In the genomic region with DNA sequence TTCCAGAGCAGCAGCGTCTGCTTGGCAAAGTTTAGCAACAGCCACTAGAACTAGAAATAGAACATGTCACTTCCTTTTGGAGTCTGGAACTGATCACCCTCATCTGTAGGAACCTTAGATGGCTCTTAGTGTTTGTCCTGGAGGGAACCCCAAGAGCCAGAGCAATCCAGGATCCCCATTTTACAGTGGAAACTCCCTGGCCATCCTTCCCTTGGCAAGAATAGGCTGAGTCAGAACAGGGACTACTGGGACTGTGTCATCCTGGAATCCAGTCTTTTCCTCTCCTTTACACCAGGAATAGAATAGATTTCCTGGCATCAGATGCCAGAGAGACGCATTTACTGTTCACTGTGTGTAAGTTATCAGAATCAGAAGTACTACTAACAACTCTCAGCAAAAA, we compare ENCODE assay signal across 23 cellular contexts. TPM values are rescaled to one million over a fixed set of nuclear protein-coding genes. Genes with fewer than 3 reads are reported as not detected.
A peak's percentile ranks its signal among the peaks of the same experiment; 100 is the strongest.
DNase-seq lines count a peak whose midpoint lies in the region; ATAC-seq and TF ChIP-seq lines count a peak whose summit lies in the region.
"Had no signal": no experiment of that assay in that cellular context is flagged by ENCODE, and none has a peak within 500 bp of the region (broad histone marks: within the 10 kb centered on the region; RNA-seq: fewer than 3 reads in every experiment).

No MANE protein-coding gene starts in this region.

- H3K9me2 ChIP-seq in SK-N-SH = no peaks in the 10 kb centered on the region

- no peak overlapping the region for H3K27ac Mint-ChIP-seq in stimulated activated effector memory CD8-positive, alpha-beta T cell treated with anti-CD3 and anti-CD28 coated beads, Interleukin-12 subunit alpha, Interleukin-12 subunit beta, amount 100 ng/mL, for 72 hours
- H3K27ac Mint-ChIP-seq: activated B cell treated with CpG ODN at 0.5 μM for 24 hours; activated CD4-positive, alpha-beta memory T cell treated with anti-CD3 and anti-CD28 coated beads, Interleukin-2, amount 10 ng/mL, durations not matched to agents 7 days and 5 days; activated naive CD4-positive, alpha-beta T cell treated with anti-CD3 and anti-CD28 coated beads, Interleukin-2, amount 50 U/mL, for 72 hours; dendritic cell treated with granulocyte-macrophage colony-stimulating factor and Interleukin-4, amounts not matched to agents 40 ng/mL and 50 ng/mL, for 4 days; stimulated activated naive CD8-positive, alpha-beta T cell treated with anti-CD3 and anti-CD28 coated beads, Interleukin-15, Interleukin-2, amounts not matched to agents 100 ng/mL and 50 ng/mL, for 24 hours; T-helper 17 cell; type B pancreatic cell had no signal

- CTCF ChIA-PET in SK-N-SH (lab: Yijun Ruan, JAX) = interaction anchor here (1.0 to 1.2 kb wide), 2 partner anchors 104 to 119 kb away, joined by 3 to 4 read pairs; no protein-coding TSS in a partner anchor

- no peak overlapping the region for H3K4me3 ChIP-seq in SK-N-SH (ENCODE audit: low read depth in 2 of 2, low read length in 1 of 2)
- H3K4me3 ChIP-seq in fibroblast of the aortic adventitia (ENCODE audit: low read depth, low read length) = no peak overlapping the region
- H3K4me3 ChIP-seq in lower lobe of right lung = no peak overlapping the region
- H3K4me3 ChIP-seq: hepatocyte had no signal

- TF ChIP-seq RAD21 in SK-N-SH (IDR thresholded peaks at IDR 0.05; ENCODE audit: low read length) = no peak

- H3K27ac ChIP-seq in SK-N-SH (ENCODE audit: low read depth in 2 of 2, low read length in 1 of 2) (peak overlapping the region in 1 of 2 experiments; percentile 9; a peak in 2 of 4 replicates), lower lobe of right lung (peak overlapping the region; percentile 9)
- H3K27ac ChIP-seq: hepatocyte had no signal

- H2AFZ ChIP-seq in SK-N-SH (ENCODE audit: low read depth) = no peak overlapping the region
- H2AFZ ChIP-seq: hepatocyte had no signal

- H4K20me1 ChIP-seq in SK-N-SH (ENCODE audit: insufficient read depth) = no peaks in the 10 kb centered on the region

- H3K4me3 Mint-ChIP-seq in stimulated activated effector memory CD8-positive, alpha-beta T cell treated with anti-CD3 and anti-CD28 coated beads, Interleukin-12 subunit alpha, Interleukin-12 subunit beta, amount 100 ng/mL, for 72 hours = no peak overlapping the region
- H3K4me3 Mint-ChIP-seq: activated B cell treated with CpG ODN at 0.5 μM for 24 hours; activated CD4-positive, alpha-beta memory T cell treated with anti-CD3 and anti-CD28 coated beads, Interleukin-2, amount 10 ng/mL, durations not matched to agents 7 days and 5 days; CD4-positive, alpha-beta memory T cell; dendritic cell treated with granulocyte-macrophage colony-stimulating factor and Interleukin-4, amounts not matched to agents 40 ng/mL and 50 ng/mL, for 4 days; stimulated activated naive CD8-positive, alpha-beta T cell treated with anti-CD3 and anti-CD28 coated beads, Interleukin-15, Interleukin-2, amounts not matched to agents 100 ng/mL and 50 ng/mL, for 24 hours; T-helper 17 cell; type B pancreatic cell had no signal

- no peaks in the 10 kb centered on the region for H3K9me3 Mint-ChIP-seq in stimulated activated effector memory CD8-positive, alpha-beta T cell treated with anti-CD3 and anti-CD28 coated beads, Interleukin-12 subunit alpha, Interleukin-12 subunit beta, amount 100 ng/mL, for 72 hours
- H3K9me3 Mint-ChIP-seq: activated B cell treated with CpG ODN at 0.5 μM for 24 hours; activated CD4-positive, alpha-beta memory T cell treated with anti-CD3 and anti-CD28 coated beads, Interleukin-2, amount 10 ng/mL, durations not matched to agents 7 days and 5 days; activated naive CD4-positive, alpha-beta T cell treated with anti-CD3 and anti-CD28 coated beads, Interleukin-2, amount 50 U/mL, for 72 hours; CD4-positive, alpha-beta memory T cell; dendritic cell treated with granulocyte-macrophage colony-stimulating factor and Interleukin-4, amounts not matched to agents 40 ng/mL and 50 ng/mL, for 4 days; stimulated activated naive CD8-positive, alpha-beta T cell treated with anti-CD3 and anti-CD28 coated beads, Interleukin-15, Interleukin-2, amounts not matched to agents 100 ng/mL and 50 ng/mL, for 24 hours; type B pancreatic cell had no signal

- H3K4me1 ChIP-seq in SK-N-SH (ENCODE audit: control insufficient read depth in 1 of 2, insufficient read depth in 2 of 2, low read depth in 1 of 2, low read length in 1 of 2) (peaks cover 0 to 14% of the 10 kb centered on the region in 2 experiments; a peak in 2 of 4 replicates), lower lobe of right lung (peaks cover 3% of the 10 kb centered on the region)

- TF ChIP-seq CTCF in SK-N-SH (IDR thresholded peaks at IDR 0.05) (no peak), fibroblast of the aortic adventitia (IDR thresholded peaks at IDR 0.05; ENCODE audit: insufficient read depth, low read length) (no peak), lower lobe of right lung (IDR thresholded peaks at IDR 0.05) (no peak)

- H3K9me3 ChIP-seq in SK-N-SH = no peaks in the 10 kb centered on the region
- no peaks in the 10 kb centered on the region for H3K9me3 ChIP-seq in lower lobe of right lung

- H3K36me3 ChIP-seq in SK-N-SH (replicated peaks in 1 of 2; ENCODE audit: control insufficient read depth in 1 of 2, insufficient read depth in 2 of 2, low read length in 1 of 2) = peaks cover 50 to 65% of the 10 kb centered on the region in 2 experiments
- peaks cover 42% of the 10 kb centered on the region for H3K36me3 ChIP-seq in lower lobe of right lung

- DNase-seq in AG08395 (ENCODE audit: low spot score) (peak; percentile 56), SK-N-SH (no peak), fibroblast of the aortic adventitia (ENCODE audit: low read depth) (peak; percentile 51), lower lobe of right lung (no peak), middle frontal gyrus (ENCODE audit: extremely low spot score, low spot score) (no peak)
- no peak for DNase-seq in stimulated activated effector memory CD8-positive, alpha-beta T cell treated with anti-CD3 and anti-CD28 coated beads, Interleukin-12 subunit alpha, Interleukin-12 subunit beta, amount 100 ng/mL, for 72 hours (ENCODE audit: low spot score in 2 of 2)
- DNase-seq: activated B cell treated with CpG ODN at 0.5 μM for 24 hours; activated CD4-positive, alpha-beta memory T cell treated with anti-CD3 and anti-CD28 coated beads, Interleukin-2, amount 10 ng/mL, durations not matched to agents 7 days and 5 days; activated T-cell treated with anti-CD3 and anti-CD28 coated beads, Interleukin-2, amount 50 U/mL, for 1 hour; CD4-positive, alpha-beta memory T cell; H7; islet precursor cell; NCI-H1092; NCI-H2081 treated with DMSO at 0.1 percent for 48 hours; NCI-H510A treated with DMSO at 0.1 percent for 48 hours; T-helper 17 cell had no signal

- no peaks in the 10 kb centered on the region; the same call in 1 of the 2 replicates for H3K79me2 ChIP-seq in SK-N-SH (ENCODE audit: insufficient read depth)
- H3K79me2 ChIP-seq: hepatocyte had no signal

- WGBS in SK-N-SH (ENCODE audit: low lambda C conversion rate) = 67% methylated on average over 2 of the region's 2 CpGs

- H3K9ac ChIP-seq in SK-N-SH = no peak overlapping the region

- H3K27me3 ChIP-seq in SK-N-SH (ENCODE audit: insufficient read depth) (no peaks in the 10 kb centered on the region), lower lobe of right lung (ENCODE audit: low read depth) (no peaks in the 10 kb centered on the region)
- H3K27me3 ChIP-seq: hepatocyte had no signal

- intact Hi-C loops in lower lobe of right lung (cut with DNase I) = no loop called here

- H3F3A ChIP-seq in SK-N-SH (replicated peaks; ENCODE audit: insufficient read depth) = no peaks in the 10 kb centered on the region

- no peak for TF ChIP-seq EP300 in SK-N-SH (IDR thresholded peaks at IDR 0.05; ENCODE audit: borderline replicate concordance in 1 of 2, low read depth in 1 of 2, low read length in 1 of 2)

- H3K36me3 Mint-ChIP-seq in stimulated activated effector memory CD8-positive, alpha-beta T cell treated with anti-CD3 and anti-CD28 coated beads, Interleukin-12 subunit alpha, Interleukin-12 subunit beta, amount 100 ng/mL, for 72 hours = peaks cover 87% of the 10 kb centered on the region

- peaks cover 11% of the 10 kb centered on the region for H3K4me1 Mint-ChIP-seq in stimulated activated effector memory CD8-positive, alpha-beta T cell treated with anti-CD3 and anti-CD28 coated beads, Interleukin-12 subunit alpha, Interleukin-12 subunit beta, amount 100 ng/mL, for 72 hours
- H3K4me1 Mint-ChIP-seq: activated B cell treated with CpG ODN at 0.5 μM for 24 hours; CD4-positive, alpha-beta memory T cell; T-helper 17 cell had no signal

- peak in 1 of 2 donors; percentile 17 for ATAC-seq in lower lobe of right lung
- ATAC-seq in HG03469 (IDR thresholded peaks at IDR 0.05; ENCODE audit: unreplicated experiment) = no peak
- ATAC-seq in GM18517 (IDR thresholded peaks at IDR 0.05; ENCODE audit: unreplicated experiment) = no peak
- ATAC-seq in stimulated activated effector memory CD8-positive, alpha-beta T cell treated with anti-CD3 and anti-CD28 coated beads, Interleukin-12 subunit alpha, Interleukin-12 subunit beta, amount 100 ng/mL, for 72 hours = no peak
- ATAC-seq: activated naive CD4-positive, alpha-beta T cell treated with anti-CD3 and anti-CD28 coated beads, Interleukin-2, amount 50 U/mL, for 72 hours; T-helper 17 cell had no signal

- POLR2A ChIA-PET in SK-N-SH (lab: Yijun Ruan, JAX) = no interaction called here

- H3K4me2 ChIP-seq in SK-N-SH = no peak overlapping the region
- H3K4me2 ChIP-seq: hepatocyte had no signal

TF ChIP-seq in SK-N-SH, 30 proteins besides CTCF, POLR2A, EP300 and RAD21:
- TF ChIP-seq NRF1 (IDR thresholded peaks at IDR 0.05; ENCODE audit: low read depth, low read length) (no peak), SMC3 (IDR thresholded peaks at IDR 0.05; ENCODE audit: low read depth, low read length) (no peak), FOSL2 (IDR thresholded peaks at IDR 0.05; ENCODE audit: borderline replicate concordance, low read depth) (peak; percentile 14; the same call in 1 of the 2 replicates), TEAD4 (IDR thresholded peaks at IDR 0.05; ENCODE audit: borderline replicate concordance, insufficient read depth) (no peak), YY1 (IDR thresholded peaks at IDR 0.05; ENCODE audit: low read depth) (no peak), TCF12 (IDR thresholded peaks at IDR 0.05) (0 out of 2 replicates have a peak, but pooled peaks have one; percentile 20)
- TF ChIP-seq, protein P1, sequence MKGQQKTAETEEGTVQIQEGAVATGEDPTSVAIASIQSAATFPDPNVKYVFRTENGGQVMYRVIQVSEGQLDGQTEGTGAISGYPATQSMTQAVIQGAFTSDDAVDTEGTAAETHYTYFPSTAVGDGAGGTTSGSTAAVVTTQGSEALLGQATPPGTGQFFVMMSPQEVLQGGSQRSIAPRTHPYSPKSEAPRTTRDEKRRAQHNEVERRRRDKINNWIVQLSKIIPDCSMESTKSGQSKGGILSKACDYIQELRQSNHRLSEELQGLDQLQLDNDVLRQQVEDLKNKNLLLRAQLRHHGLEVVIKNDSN (IDR thresholded peaks at IDR 0.05; ENCODE audit: borderline replicate concordance, low read depth) = no peak
TF ChIP-seq in SK-N-SH: peak in this region for 2.

RNA-seq across cellular contexts. Expression of a gene that starts 33.2 kb away (rescaled TPM):
- 1.0 and 1.6 TPM in 2 replicates for polyA plus RNA-seq in SK-N-SH (2012; rRNA removed)
- 0.75 and 1.0 TPM in 2 replicates for polyA plus RNA-seq in SK-N-SH (2012; cell fraction: cytosol; rRNA removed)
- 2.5 and 4.3 TPM in 2 replicates for polyA plus RNA-seq in SK-N-SH (2012; cell fraction: nucleus; rRNA removed)
- total RNA-seq in fibroblast of the aortic adventitia (ENCODE audit: low replicate concordance) (1.3 TPM in 1 of 2 replicates, not detected in the other), lower lobe of right lung (6.5 TPM)

Comparison
In these comparisons a context has a peak if more than half of its experiments do, and no peak if none do; other contexts are left out.
1. DNase-seq: peak in AG08395 (single experiment) and fibroblast of the aortic adventitia (single experiment); none in SK-N-SH (single experiment), lower lobe of right lung (single experiment), middle frontal gyrus (single experiment) and stimulated activated effector memory CD8-positive, alpha-beta T cell treated with anti-CD3 and anti-CD28 coated beads, Interleukin-12 subunit alpha, Interleukin-12 subunit beta, amount 100 ng/mL, for 72 hours (0 of 2).